9 cellular contexts compared by ENCODE assay signal in the genomic region with DNA sequence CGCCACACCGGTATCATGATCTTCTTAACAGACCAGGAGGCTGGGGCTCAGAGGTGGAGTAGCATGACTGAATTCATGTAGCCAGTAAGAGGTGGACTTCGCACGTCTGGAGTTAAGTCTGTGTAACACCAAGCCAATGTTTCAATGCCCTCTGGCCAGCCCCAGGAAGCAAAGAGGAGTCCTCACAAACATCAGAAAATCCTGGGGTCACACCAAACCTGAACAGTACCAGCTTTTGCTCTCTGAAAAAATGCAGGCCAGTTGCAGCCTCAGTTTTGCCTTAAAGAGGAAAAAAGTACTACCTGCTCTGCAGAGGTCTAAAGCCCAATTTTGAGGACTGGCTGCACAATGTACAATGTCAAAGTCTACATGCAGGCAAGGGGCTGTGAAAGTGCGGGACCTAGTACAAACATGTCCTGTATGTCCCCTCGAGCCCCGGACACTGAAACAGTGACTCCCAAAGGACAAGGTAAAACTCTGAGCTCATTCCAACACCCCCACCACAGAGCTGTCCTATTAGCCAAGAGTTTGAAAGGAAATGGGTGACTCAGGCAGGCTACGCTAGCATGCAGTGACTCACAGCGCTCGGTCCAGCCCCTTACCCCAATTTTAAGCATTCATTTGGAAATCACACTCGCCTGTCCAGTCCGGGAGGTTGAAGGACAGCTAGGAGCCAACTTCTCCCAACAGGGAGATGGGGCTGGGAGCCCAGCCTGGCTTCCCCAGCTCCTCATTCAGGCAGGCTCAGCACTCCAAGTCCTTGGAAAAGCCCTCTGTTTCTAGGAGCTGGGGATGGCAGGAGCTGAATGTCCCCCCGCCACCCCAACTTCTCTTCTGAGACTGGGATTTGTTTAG. TPM values are rescaled to one million over a fixed set of nuclear protein-coding genes. Genes with fewer than 3 reads are reported as not detected.
A peak's percentile ranks its signal among the peaks of the same experiment; 100 is the strongest.
DNase-seq lines count a peak whose midpoint lies in the region; ATAC-seq, FAIRE-seq and TF ChIP-seq lines count a peak whose summit lies in the region.
"Had no signal": no experiment of that assay in that cellular context is flagged by ENCODE, and none has a peak within 500 bp of the region (broad histone marks: within the 10 kb centered on the region; RNA-seq: fewer than 3 reads in every experiment).

No MANE protein-coding gene starts in this region.

- H3K36me3 ChIP-seq in stomach, result peaks cover 0 to 18% (median 3%) of the 10 kb centered on the region in 4 donors

- no peak for FAIRE-seq in GM12892 (lab: Jason Lieb, UNC)

- H3K9me3 Mint-ChIP-seq in activated T-helper 2 cell treated with anti-CD3 and anti-CD28 coated beads, Interferon-gamma antibody, Interleukin-2, Interleukin-4, amounts not matched to agents 10 μg/mL and 5 μg/mL and 100 μg/mL, durations not matched to agents 14 hours and 24 hours and 36 hours, result no peaks in the 10 kb centered on the region

- TF ChIP-seq CTCF in AG04449 (IDR thresholded peaks at IDR 0.05; ENCODE audit: insufficient read depth, low read length, missing control alignments), result no peak
- no peak for TF ChIP-seq CTCF in stomach (IDR thresholded peaks at IDR 0.05)

- peaks cover 66% of the 10 kb centered on the region for H3K36me3 Mint-ChIP-seq in activated T-helper 2 cell treated with anti-CD3 and anti-CD28 coated beads, Interferon-gamma antibody, Interleukin-2, Interleukin-4, amounts not matched to agents 10 μg/mL and 5 μg/mL and 100 μg/mL, durations not matched to agents 14 hours and 24 hours and 36 hours (ENCODE audit: low read depth)

- H3K4me3 ChIP-seq in AG04449 (ENCODE audit: low read depth, low read length), result peak overlapping the region; percentile 84
- H3K4me3 ChIP-seq in iPS-18c (ENCODE audit: insufficient read depth, low read depth, low read length), result peak overlapping the region; percentile 40
- peak overlapping the region; percentile 31 to 74 (median 70) for H3K4me3 ChIP-seq in stomach

- ATAC-seq in GM19455 (IDR thresholded peaks at IDR 0.05; ENCODE audit: unreplicated experiment), result no peak
- no peak for ATAC-seq in HG03520 (IDR thresholded peaks at IDR 0.05; ENCODE audit: unreplicated experiment)

- no peak overlapping the region for H3K27ac Mint-ChIP-seq in activated T-helper 2 cell treated with anti-CD3 and anti-CD28 coated beads, Interferon-gamma antibody, Interleukin-2, Interleukin-4, amounts not matched to agents 10 μg/mL and 5 μg/mL and 100 μg/mL, durations not matched to agents 14 hours and 24 hours and 36 hours

- POLR2A ChIA-PET in AG04449 (lab: Yijun Ruan, JAX), result interaction anchor here (1.0 to 6.1 kb wide), 4 partner anchors 9 to 627 kb away, joined by 3 to 86 read pairs (median 4); a partner anchor contains a TSS

- intact Hi-C loops in activated T-helper 2 cell treated with anti-CD3 and anti-CD28 coated beads, Interferon-gamma antibody, Interleukin-2, Interleukin-4, amounts not matched to agents 10 μg/mL and 5 μg/mL and 100 μg/mL, durations not matched to agents 14 hours and 24 hours and 36 hours (cut with micrococcal nuclease), result no loop called here
- intact Hi-C loops in stomach (cut with DNase I; ENCODE audit: low total_unique reads), result no loop called here

- peak overlapping the region; percentile 87 for H3K4me3 Mint-ChIP-seq in activated T-helper 2 cell treated with anti-CD3 and anti-CD28 coated beads, Interferon-gamma antibody, Interleukin-2, Interleukin-4, amounts not matched to agents 10 μg/mL and 5 μg/mL and 100 μg/mL, durations not matched to agents 14 hours and 24 hours and 36 hours (ENCODE audit: low read depth)

- H3K9me3 ChIP-seq in iPS-18c (ENCODE audit: control insufficient read depth, insufficient read depth, low read length), result no peaks in the 10 kb centered on the region
- H3K9me3 ChIP-seq in stomach, result no peaks in the 10 kb centered on the region

- peaks cover 0 to 7% (median 0%) of the 10 kb centered on the region in 3 donors for H3K27me3 ChIP-seq in stomach

- peaks cover 77 to 91% (median 84%) of the 10 kb centered on the region in 4 donors for H3K4me1 ChIP-seq in stomach

- peaks cover 59% of the 10 kb centered on the region for H3K4me1 Mint-ChIP-seq in activated T-helper 2 cell treated with anti-CD3 and anti-CD28 coated beads, Interferon-gamma antibody, Interleukin-2, Interleukin-4, amounts not matched to agents 10 μg/mL and 5 μg/mL and 100 μg/mL, durations not matched to agents 14 hours and 24 hours and 36 hours (ENCODE audit: low read depth)

- H3K27ac ChIP-seq in stomach, result peak overlapping the region; percentile 91 to 97 (median 95)

- 20 to 30% (median 23%) methylated on average over 13 of the region's 13 CpGs for WGBS in stomach, 5 donors

- CTCF ChIA-PET in AG04449 (lab: Yijun Ruan, JAX), result interaction anchor here (0.6 to 5.9 kb wide), 8 partner anchors 9 to 93 kb away, joined by 3 to 25 read pairs (median 4); a partner anchor contains a TSS

- peak in 1 of 4 donors; percentile 10 for TF ChIP-seq POLR2A in stomach (IDR thresholded peaks at IDR 0.05)
- no peak for TF ChIP-seq POLR2A in GM12892 (IDR thresholded peaks at IDR 0.05; ENCODE audit: low read depth, low read length)

- no peaks in the 10 kb centered on the region for H3K27me3 Mint-ChIP-seq in activated T-helper 2 cell treated with anti-CD3 and anti-CD28 coated beads, Interferon-gamma antibody, Interleukin-2, Interleukin-4, amounts not matched to agents 10 μg/mL and 5 μg/mL and 100 μg/mL, durations not matched to agents 14 hours and 24 hours and 36 hours (ENCODE audit: low read depth)

- DNase-seq in AG04449 (ENCODE audit: low read depth, low spot score) (no peak), HK-2 (ENCODE audit: unreplicated experiment) (peak; percentile 83), stomach (peak; percentile 68), GM12892 (ENCODE audit: insufficient read length) (no peak)
- DNase-seq in activated T-helper 2 cell treated with anti-CD3 and anti-CD28 coated beads, Interferon-gamma antibody, Interleukin-2, Interleukin-4, amounts not matched to agents 10 μg/mL and 5 μg/mL and 100 μg/mL, durations not matched to agents 14 hours and 24 hours and 36 hours (ENCODE audit: low spot score), result no peak

- TF ChIP-seq EP300 in stomach (IDR thresholded peaks at IDR 0.05), result no peak

RNA-seq across cellular contexts. Expression of a gene that starts 4.1 kb away (rescaled TPM):
- 133 and 136 TPM in 2 replicates for total RNA-seq in activated T-helper 2 cell treated with anti-CD3 and anti-CD28 coated beads, Interferon-gamma antibody, Interleukin-2, Interleukin-4, amounts not matched to agents 10 μg/mL and 5 μg/mL and 100 μg/mL, durations not matched to agents 14 hours and 24 hours and 36 hours
- total RNA-seq in stomach, result 100 to 1,000 TPM in 2 of 5 donors, 10 to 100 TPM in 3; 27.4 to 343 (median 81.4) TPM
- 10 to 100 TPM; 29.6 to 97.3 (median 78.8) TPM for polyA plus RNA-seq in stomach
- 3.3 TPM for polyA plus RNA-seq in GM12892 (2012; ENCODE audit: missing spikeins)

RNA-seq across cellular contexts. Expression of a gene that starts 18.9 kb away (rescaled TPM):
- total RNA-seq in activated T-helper 2 cell treated with anti-CD3 and anti-CD28 coated beads, Interferon-gamma antibody, Interleukin-2, Interleukin-4, amounts not matched to agents 10 μg/mL and 5 μg/mL and 100 μg/mL, durations not matched to agents 14 hours and 24 hours and 36 hours, result 16.8 and 20.1 TPM in 2 replicates
- 100 to 1,000 TPM in 1 of 5 donors, 10 to 100 TPM in 4; 16.0 to 119 (median 25.1) TPM for total RNA-seq in stomach
- polyA plus RNA-seq in stomach, result 10 to 100 TPM; 11.2 to 19.7 (median 18.8) TPM
- polyA plus RNA-seq in GM12892 (2012; ENCODE audit: missing spikeins), result 5.2 TPM

RNA-seq across cellular contexts. Expression of a gene that starts 34.0 kb away (rescaled TPM):
- total RNA-seq in activated T-helper 2 cell treated with anti-CD3 and anti-CD28 coated beads, Interferon-gamma antibody, Interleukin-2, Interleukin-4, amounts not matched to agents 10 μg/mL and 5 μg/mL and 100 μg/mL, durations not matched to agents 14 hours and 24 hours and 36 hours, result not detected in 2 replicates
- not detected for total RNA-seq in stomach
- polyA plus RNA-seq in stomach, result under 1 TPM in 2 of 3 donors, not detected in 1; 0.12 to 0.33 TPM
- 0.28 TPM for polyA plus RNA-seq in GM12892 (2012; ENCODE audit: missing spikeins)
- total RNA-seq: glomerular endothelial cell had no signal

RNA-seq across cellular contexts. Expression of a gene that starts 36.0 kb away (rescaled TPM):
- total RNA-seq in activated T-helper 2 cell treated with anti-CD3 and anti-CD28 coated beads, Interferon-gamma antibody, Interleukin-2, Interleukin-4, amounts not matched to agents 10 μg/mL and 5 μg/mL and 100 μg/mL, durations not matched to agents 14 hours and 24 hours and 36 hours, result 0.39 and 0.64 TPM in 2 replicates
- total RNA-seq in stomach, result under 1 TPM in 1 of 5 donors, not detected in 4; 0.37 TPM
- under 1 TPM in 2 of 3 donors, not detected in 1; 0.25 to 0.30 TPM for polyA plus RNA-seq in stomach
- not detected for polyA plus RNA-seq in GM12892 (2012; ENCODE audit: missing spikeins)
- total RNA-seq: glomerular endothelial cell had no signal

RNA-seq across cellular contexts. Expression of a gene that starts 37.5 kb away (rescaled TPM):
- not detected in 2 replicates for total RNA-seq in activated T-helper 2 cell treated with anti-CD3 and anti-CD28 coated beads, Interferon-gamma antibody, Interleukin-2, Interleukin-4, amounts not matched to agents 10 μg/mL and 5 μg/mL and 100 μg/mL, durations not matched to agents 14 hours and 24 hours and 36 hours
- total RNA-seq in stomach, result 1 to 10 TPM in 1 of 5 donors, not detected in 4; 2.2 TPM
- polyA plus RNA-seq in stomach, result 10 to 100 TPM in 1 of 3 donors, 1 to 10 TPM in 2; 2.7 to 10.4 (median 4.1) TPM
- polyA plus RNA-seq in GM12892 (2012; ENCODE audit: missing spikeins), result not detected
- total RNA-seq: glomerular endothelial cell had no signal

Comparison
In these comparisons a context has a peak if more than half of its experiments do, and no peak if none do; other contexts are left out.
1. DNase-seq: peak in HK-2 (single experiment) and stomach (single experiment); none in AG04449 (single experiment), activated T-helper 2 cell treated with anti-CD3 and anti-CD28 coated beads, Interferon-gamma antibody, Interleukin-2, Interleukin-4, amounts not matched to agents 10 μg/mL and 5 μg/mL and 100 μg/mL, durations not matched to agents 14 hours and 24 hours and 36 hours (single experiment) and GM12892 (single experiment).
2. Peak in every context shown above with its lines, with median percentiles within 50 percentile points of each other: H3K4me3 ChIP-seq.